ENCODE assay signal across 2 cellular contexts in the genomic region with DNA sequence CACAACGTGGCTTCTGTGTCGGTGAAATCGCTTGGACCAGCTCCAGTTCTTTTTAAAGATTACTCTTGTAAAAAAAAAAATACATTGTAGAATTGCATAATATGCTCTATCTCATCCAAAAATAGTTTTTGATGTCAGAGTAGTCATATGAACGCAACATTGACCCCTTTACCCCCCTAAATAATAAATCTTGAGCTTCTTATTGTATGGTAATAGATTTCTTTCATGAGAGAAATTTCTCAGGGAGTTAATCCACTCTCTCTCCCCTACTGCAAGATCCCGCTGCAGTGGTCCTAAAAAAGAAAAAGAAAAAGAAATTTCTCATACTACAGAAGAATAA.
TF ChIP-seq lines count a peak whose summit lies in the region.

No MANE protein-coding gene starts in this region.

TF ChIP-seq in HCT116, 20 proteins besides CTCF, POLR2A, EP300 and RAD21 (continued from another document):
- no peak for TF ChIP-seq TCF7L2 (IDR thresholded peaks at IDR 0.05; ENCODE audit: borderline replicate concordance, extremely low read depth, insufficient read depth, insufficient read length)

TF ChIP-seq in HEK293T, 16 proteins besides CTCF, POLR2A, EP300 and RAD21 (continued from another document):
- TF ChIP-seq PKNOX1 (IDR thresholded peaks at IDR 0.05) (no peak), ELF4 (IDR thresholded peaks at IDR 0.05) (no peak), SP1 (IDR thresholded peaks at IDR 0.05) (no peak), FOXA1 (IDR thresholded peaks at IDR 0.05) (no peak), BHLHE40 (IDR thresholded peaks at IDR 0.05; ENCODE audit: borderline replicate concordance) (no peak), ZNF384 (IDR thresholded peaks at IDR 0.05) (no peak), FOXK2 (IDR thresholded peaks at IDR 0.05) (no peak), TARDBP (IDR thresholded peaks at IDR 0.05) (no peak), ARNT (IDR thresholded peaks at IDR 0.05) (no peak), HDGF (IDR thresholded peaks at IDR 0.05; ENCODE audit: borderline replicate concordance) (no peak), SUZ12 (IDR thresholded peaks at IDR 0.05) (no peak), NFRKB (IDR thresholded peaks at IDR 0.05) (no peak), LEF1 (IDR thresholded peaks at IDR 0.05; ENCODE audit: borderline replicate concordance) (no peak), FOXM1 (IDR thresholded peaks at IDR 0.05; ENCODE audit: borderline replicate concordance) (no peak), CTBP1 (IDR thresholded peaks at IDR 0.05; ENCODE audit: borderline replicate concordance) (no peak)
